1 cellular context compared by ENCODE assay signal in the genomic region with DNA sequence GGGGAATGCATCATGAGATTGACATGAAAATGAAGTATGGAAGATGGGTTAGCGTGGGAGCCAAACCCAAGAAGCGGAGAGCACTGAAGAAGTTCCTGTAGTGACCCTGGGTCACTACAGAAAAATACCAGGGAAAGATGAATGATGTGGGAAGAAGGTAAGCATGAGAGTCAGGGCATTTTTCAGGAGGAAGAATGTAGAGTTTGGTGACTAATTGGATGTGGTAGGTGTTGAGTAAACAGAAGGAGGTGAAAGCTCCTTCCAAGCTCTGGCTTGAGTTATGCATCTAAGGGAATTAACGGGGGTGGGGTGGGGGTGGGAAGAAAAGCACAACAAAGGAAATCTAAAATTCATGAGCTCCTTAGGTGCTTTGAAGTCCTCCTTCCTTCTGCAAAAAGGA.
TF ChIP-seq lines count a peak whose summit lies in the region.

No MANE protein-coding gene starts in this region.

TF ChIP-seq in H1, 55 proteins besides CTCF, POLR2A, EP300 and RAD21 (continued from another document):
- no peak for TF ChIP-seq SP4 (IDR thresholded peaks at IDR 0.05; ENCODE audit: low read length)
- TF ChIP-seq CREB1 (IDR thresholded peaks at IDR 0.05), result no peak
- TF ChIP-seq YY1 (IDR thresholded peaks at IDR 0.05; ENCODE audit: low read depth, low read length), result no peak
- no peak for TF ChIP-seq ZNF274 (IDR thresholded peaks at IDR 0.05; ENCODE audit: borderline replicate concordance, extremely low read depth, low read length)
- TF ChIP-seq EZH2 (IDR thresholded peaks at IDR 0.05; ENCODE audit: low read depth, low read length, severe bottlenecking), result no peak
- no peak for TF ChIP-seq RBBP5 (IDR thresholded peaks at IDR 0.05; ENCODE audit: borderline replicate concordance, low read depth, low read length)
- TF ChIP-seq NANOG (IDR thresholded peaks at IDR 0.05; ENCODE audit: insufficient read depth, low read depth, low read length, poor library complexity, severe bottlenecking), result no peak
- no peak for TF ChIP-seq HDAC2 (IDR thresholded peaks at IDR 0.05; ENCODE audit: borderline replicate concordance in 1 of 2, low read depth in 2 of 2, low read length in 2 of 2)
- TF ChIP-seq SAP30 (IDR thresholded peaks at IDR 0.05; ENCODE audit: insufficient read depth, insufficient replicate concordance, low read length), result no peak
- TF ChIP-seq TCF12 (IDR thresholded peaks at IDR 0.05; ENCODE audit: low read depth, low read length), result no peak
- TF ChIP-seq, protein P1, sequence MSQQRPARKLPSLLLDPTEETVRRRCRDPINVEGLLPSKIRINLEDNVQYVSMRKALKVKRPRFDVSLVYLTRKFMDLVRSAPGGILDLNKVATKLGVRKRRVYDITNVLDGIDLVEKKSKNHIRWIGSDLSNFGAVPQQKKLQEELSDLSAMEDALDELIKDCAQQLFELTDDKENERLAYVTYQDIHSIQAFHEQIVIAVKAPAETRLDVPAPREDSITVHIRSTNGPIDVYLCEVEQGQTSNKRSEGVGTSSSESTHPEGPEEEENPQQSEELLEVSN (IDR thresholded peaks at IDR 0.05), result no peak
- no peak for TF ChIP-seq POLR2AphosphoS5 (IDR thresholded peaks at IDR 0.05; ENCODE audit: low read depth, low read length)
- no peak for TF ChIP-seq KDM1A (IDR thresholded peaks at IDR 0.05; ENCODE audit: borderline replicate concordance, low read length)
- TF ChIP-seq ATF2 (IDR thresholded peaks at IDR 0.05; ENCODE audit: low read length), result no peak
